ENCODE assay signal across 8 cellular contexts in genomic region chr1:228165372-228166169, GRCh38. TPM values are rescaled to one million over a fixed set of nuclear protein-coding genes. Genes with fewer than 3 reads are reported as not detected.
A peak's percentile ranks its signal among the peaks of the same experiment; 100 is the strongest.
DNase-seq lines count a peak whose midpoint lies in the region; ATAC-seq and TF ChIP-seq lines count a peak whose summit lies in the region.

IBA57 (plus strand) TSS chr1:228165804; CDS start chr1:228165817, 13 bp downstream.

- peak within 1 kb of the TSS; percentile 99 for H3K27ac ChIP-seq in layer of hippocampus (ENCODE audit: low read depth, low read length)

- intact Hi-C loops in activated CD4-positive, alpha-beta T cell treated with anti-CD3 and anti-CD28 coated beads for 36 hours (cut with DNase I, micrococcal nuclease) = loop anchor here (1.0 to 10.0 kb wide), 20 partner anchors 9 to 1761 kb away; partner anchors contain the start of genes ARF1 (in 2 of the 2), C1orf35 (in 2 of the 2), GUK1 (in 2 of the 2) and MRPL55 (in 2 of the 2)

- no peaks in the 10 kb centered on the region for H3K36me3 ChIP-seq in BE2C

- no peaks in the 10 kb centered on the region for H3K27me3 Mint-ChIP-seq in activated CD4-positive, alpha-beta T cell treated with anti-CD3 and anti-CD28 coated beads for 36 hours

- DNase-seq in BE2C (peak; percentile 99), NCI-H510A (lab: John Stamatoyannopoulos, UW) (peak; percentile 91), choroid plexus epithelial cell (ENCODE audit: low read depth) (peak; percentile 99)
- peak; percentile 100 for DNase-seq in activated CD4-positive, alpha-beta T cell treated with anti-CD3 and anti-CD28 coated beads for 36 hours
- peak; percentile 99 to 100 for DNase-seq in stimulated activated CD4-positive, alpha-beta T cell treated with anti-CD3 and anti-CD28 coated beads, Interleukin-1b, Interleukin-23, amount 100 ng/mL, for 4 hours (ENCODE audit: low read depth in 2 of 2)

- H3K4me1 Mint-ChIP-seq in activated CD4-positive, alpha-beta T cell treated with anti-CD3 and anti-CD28 coated beads for 36 hours = peaks cover 35% of the 10 kb centered on the region

- H3K36me3 Mint-ChIP-seq in activated CD4-positive, alpha-beta T cell treated with anti-CD3 and anti-CD28 coated beads for 36 hours (ENCODE audit: low read depth) = peaks cover 3% of the 10 kb centered on the region

- POLR2A ChIA-PET in activated CD4-positive, alpha-beta T cell treated with anti-CD3 and anti-CD28 coated beads for 36 hours (lab: Charles Lee) = interaction anchor here (0.6 to 1.5 kb wide), 10 partner anchors 8 to 241 kb away, joined by 3 to 9 read pairs (median 4); partner anchors contain the start of genes ARF1, GUK1 and TRIM11

- peak; percentile 98 for TF ChIP-seq POLR2A in GM19193 (IDR thresholded peaks at IDR 0.05; ENCODE audit: extremely low read depth, insufficient read depth, insufficient read length)

- TF ChIP-seq CTCF in BE2C (IDR thresholded peaks at IDR 0.05; ENCODE audit: low read depth, low read length) (peak; percentile 72), choroid plexus epithelial cell (conservative IDR thresholded peaks at IDR 0.05; ENCODE audit: low read depth, low read length) (peak; percentile 72)

- CTCF ChIA-PET in activated CD4-positive, alpha-beta T cell treated with anti-CD3 and anti-CD28 coated beads for 36 hours (lab: Charles Lee) = interaction anchor here (0.6 to 3.9 kb wide), 20 partner anchors 9 to 1171 kb away, joined by 3 to 30 read pairs (median 4); partner anchors contain the start of genes ARF1, GUK1 and TRIM11

- peak within 1 kb of the TSS; percentile 80 for H3K4me3 Mint-ChIP-seq in activated CD4-positive, alpha-beta T cell treated with anti-CD3 and anti-CD28 coated beads for 36 hours

- no peaks in the 10 kb centered on the region for H3K9me3 ChIP-seq in BE2C

- peak; percentile 82 for ATAC-seq in HG03439 (IDR thresholded peaks at IDR 0.05; ENCODE audit: unreplicated experiment)
- ATAC-seq in activated CD4-positive, alpha-beta T cell treated with anti-CD3 and anti-CD28 coated beads for 36 hours = peak; percentile 89

- H3K27ac Mint-ChIP-seq in activated CD4-positive, alpha-beta T cell treated with anti-CD3 and anti-CD28 coated beads for 36 hours = peak within 1 kb of the TSS; percentile 87

- H3K27me3 ChIP-seq in BE2C (no peaks in the 10 kb centered on the region), layer of hippocampus (ENCODE audit: control insufficient read depth, insufficient read depth, low read length) (no peaks in the 10 kb centered on the region)

- no peaks in the 10 kb centered on the region for H3K9me3 Mint-ChIP-seq in activated CD4-positive, alpha-beta T cell treated with anti-CD3 and anti-CD28 coated beads for 36 hours (ENCODE audit: low read depth)

- peak within 1 kb of the TSS; percentile 66 for H3K4me3 ChIP-seq in BE2C (ENCODE audit: low read depth, low read length)
- H3K4me3 ChIP-seq in choroid plexus epithelial cell (ENCODE audit: low read depth, low read length) = peak within 1 kb of the TSS; percentile 66

- peaks cover 8% of the 10 kb centered on the region; the same call in 1 of the 2 replicates for H3K4me1 ChIP-seq in BE2C

RNA-seq across cellular contexts. Expression of gene IBA57, which starts in this region (rescaled TPM):
- polyA plus RNA-seq in BE2C (2012; ENCODE audit: insufficient read depth, insufficient read length, low read depth) = 18.2 TPM
- 1 to 10 TPM; 6.0 to 8.3 TPM for total RNA-seq in activated CD4-positive, alpha-beta T cell treated with anti-CD3 and anti-CD28 coated beads for 36 hours

Comparison
In these comparisons a context has a peak if more than half of its experiments do, and no peak if none do; other contexts are left out.
1. Peak in every context shown above with its lines: DNase-seq, ATAC-seq, H3K4me3 ChIP-seq and H3K27ac ChIP-seq.